In the genomic region with DNA sequence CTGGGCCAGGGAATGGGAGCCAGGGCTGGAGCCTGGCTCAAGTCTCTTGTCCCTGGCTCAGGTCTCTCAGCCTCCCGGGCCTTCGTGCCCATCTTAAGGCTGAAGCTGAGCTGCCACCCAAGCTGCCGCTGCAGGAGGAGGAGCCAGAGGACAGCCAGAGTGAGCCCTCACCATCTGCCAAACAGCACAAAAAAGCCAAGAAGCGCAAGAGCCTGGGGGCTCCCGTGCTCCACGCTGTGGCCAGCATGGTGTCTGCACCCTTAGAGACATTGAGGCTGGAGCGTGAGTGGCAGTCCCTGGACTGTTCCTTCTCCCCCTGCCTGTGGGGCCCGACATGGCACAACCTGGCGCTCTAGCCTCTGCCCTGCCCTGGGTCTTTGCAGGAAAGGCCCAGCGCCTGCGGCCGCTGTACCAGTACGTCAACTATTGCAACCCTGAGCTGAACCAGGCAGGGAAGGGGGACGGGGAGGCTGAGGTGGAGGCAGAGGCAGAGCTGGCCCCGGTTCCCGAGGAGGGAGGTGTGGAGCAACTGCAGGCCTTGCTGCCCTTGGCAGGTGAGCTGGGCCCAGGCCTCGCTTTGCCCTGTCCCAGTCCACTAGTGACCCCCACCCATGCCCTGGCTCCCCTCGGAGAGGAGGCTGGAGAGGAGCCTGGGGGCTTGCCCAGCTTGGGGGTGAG, we compare ENCODE assay signal across 8 cellular contexts. TPM values are rescaled to one million over a fixed set of nuclear protein-coding genes. Genes with fewer than 3 reads are reported as not detected.
DNase-seq lines count a peak whose midpoint lies in the region; ATAC-seq and TF ChIP-seq lines count a peak whose summit lies in the region.

No MANE protein-coding gene starts in this region.

- H3K4me1 ChIP-seq in HEK293 (ENCODE audit: control insufficient read depth, insufficient read depth, low read length), result no peaks in the 10 kb centered on the region
- H3K4me1 ChIP-seq in ascending aorta, result peaks cover 9 to 20% of the 10 kb centered on the region in 2 donors
- peaks cover 19 to 28% of the 10 kb centered on the region in 2 donors for H3K4me1 ChIP-seq in gastrocnemius medialis

- POLR2A ChIA-PET in GM10248 (lab: Yijun Ruan, JAX) (no interaction called here), HEK293 (lab: Yijun Ruan, JAX) (no interaction called here)

- TF ChIP-seq POLR2A in gastrocnemius medialis (IDR thresholded peaks at IDR 0.05), result no peak

- no peak overlapping the region for H3K4me3 ChIP-seq in HEK293 (ENCODE audit: low read depth, low read length)
- peak overlapping the region; percentile 88 to 97 for H3K4me3 ChIP-seq in ascending aorta
- peak overlapping the region; percentile 75 to 91 (median 86) for H3K4me3 ChIP-seq in gastrocnemius medialis

- no peaks in the 10 kb centered on the region for H3K9me3 ChIP-seq in HEK293 (ENCODE audit: control insufficient read depth, insufficient read depth, low read depth, low read length)
- no peaks in the 10 kb centered on the region for H3K9me3 ChIP-seq in ascending aorta
- H3K9me3 ChIP-seq in gastrocnemius medialis, result no peaks in the 10 kb centered on the region

- peaks cover 0 to 25% of the 10 kb centered on the region in 2 experiments; a peak in 1 of 3 replicates for H3K36me3 ChIP-seq in HEK293 (ENCODE audit: control insufficient read depth in 2 of 2, insufficient read depth in 1 of 2, low read length in 2 of 2)
- H3K36me3 ChIP-seq in ascending aorta, result no peaks in the 10 kb centered on the region
- peaks cover 0 to 3% of the 10 kb centered on the region in 2 donors for H3K36me3 ChIP-seq in gastrocnemius medialis

- no peak overlapping the region for H3K27ac ChIP-seq in HEK293 (ENCODE audit: extremely low read depth, low read depth, low read length)
- peak overlapping the region; percentile 91 for H3K27ac ChIP-seq in ascending aorta
- peak overlapping the region; percentile 86 to 92 (median 92) for H3K27ac ChIP-seq in gastrocnemius medialis

- H3K27me3 ChIP-seq in ascending aorta, result no peaks in the 10 kb centered on the region
- H3K27me3 ChIP-seq in gastrocnemius medialis, result no peaks in the 10 kb centered on the region

- TF ChIP-seq CTCF in GM10248 (IDR thresholded peaks at IDR 0.05; ENCODE audit: control extremely low read depth, extremely low read depth, low read depth, missing control alignments) (peak; percentile 86), HEK293 (tag by site-specific recombination; IDR thresholded peaks at IDR 0.05) (peak; percentile 96), ascending aorta (IDR thresholded peaks at IDR 0.05) (peak; percentile 90 to 92 (median 92)), gastrocnemius medialis (IDR thresholded peaks at IDR 0.05 in 4 of 5, conservative IDR thresholded peaks at IDR 0.05 in 1 of 5) (peak; percentile 87 to 91 (median 90))

- in situ Hi-C loops in gastrocnemius medialis (cut with MboI; ENCODE audit: low sequenced_read_pairs in 4 of 4), result loop anchor here in 2 of 4 donors (10.0 kb wide), 2 partner anchors 113 to 143 kb away; a partner anchor contains a TSS

- ATAC-seq in gastrocnemius medialis, result peak; percentile 75 to 87

- intact Hi-C loops in ascending aorta (cut with DNase I) (loop anchor here (1.0 to 10.0 kb wide), 4 partner anchors 9 to 423 kb away; a partner anchor contains a TSS), gastrocnemius medialis (cut with DNase I; ENCODE audit: low total_unique reads) (loop anchor here (1.0 kb wide), 1 partner anchor 147 kb away; no protein-coding TSS in a partner anchor)

- CTCF ChIA-PET in GM10248 (lab: Yijun Ruan, JAX) (interaction anchor here (0.6 to 18.5 kb wide), 41 partner anchors 9 to 549 kb away, joined by 3 to 357 read pairs (median 5); a partner anchor contains a TSS), HEK293 (lab: Yijun Ruan, JAX) (interaction anchor here (0.6 to 3.0 kb wide), 9 partner anchors 12 to 274 kb away, joined by 3 to 19 read pairs (median 4); a partner anchor contains a TSS)

- peak; percentile 92 for DNase-seq in GM10248 (ENCODE audit: extremely low spot score)
- DNase-seq in NCI-H1092 (lab: John Stamatoyannopoulos, UW), result peak; percentile 91
- peak; percentile 47 to 92 (median 66) for DNase-seq in T-helper 2 cell
- DNase-seq in ascending aorta (ENCODE audit: low spot score in 2 of 2), result peak; percentile 66 to 95
- peak; percentile 99 for DNase-seq in hepatic stellate cell (ENCODE audit: low spot score)
- peak; percentile 85 to 90 for DNase-seq in gastrocnemius medialis
- no peak for DNase-seq in NCI-H2081 treated with DMSO at 0.1 percent for 48 hours (lab: John Stamatoyannopoulos, UW)

TF ChIP-seq in HEK293, 187 proteins besides CTCF, POLR2A, EP300 and RAD21 (continues in another document):
- TF ChIP-seq, protein P1, sequence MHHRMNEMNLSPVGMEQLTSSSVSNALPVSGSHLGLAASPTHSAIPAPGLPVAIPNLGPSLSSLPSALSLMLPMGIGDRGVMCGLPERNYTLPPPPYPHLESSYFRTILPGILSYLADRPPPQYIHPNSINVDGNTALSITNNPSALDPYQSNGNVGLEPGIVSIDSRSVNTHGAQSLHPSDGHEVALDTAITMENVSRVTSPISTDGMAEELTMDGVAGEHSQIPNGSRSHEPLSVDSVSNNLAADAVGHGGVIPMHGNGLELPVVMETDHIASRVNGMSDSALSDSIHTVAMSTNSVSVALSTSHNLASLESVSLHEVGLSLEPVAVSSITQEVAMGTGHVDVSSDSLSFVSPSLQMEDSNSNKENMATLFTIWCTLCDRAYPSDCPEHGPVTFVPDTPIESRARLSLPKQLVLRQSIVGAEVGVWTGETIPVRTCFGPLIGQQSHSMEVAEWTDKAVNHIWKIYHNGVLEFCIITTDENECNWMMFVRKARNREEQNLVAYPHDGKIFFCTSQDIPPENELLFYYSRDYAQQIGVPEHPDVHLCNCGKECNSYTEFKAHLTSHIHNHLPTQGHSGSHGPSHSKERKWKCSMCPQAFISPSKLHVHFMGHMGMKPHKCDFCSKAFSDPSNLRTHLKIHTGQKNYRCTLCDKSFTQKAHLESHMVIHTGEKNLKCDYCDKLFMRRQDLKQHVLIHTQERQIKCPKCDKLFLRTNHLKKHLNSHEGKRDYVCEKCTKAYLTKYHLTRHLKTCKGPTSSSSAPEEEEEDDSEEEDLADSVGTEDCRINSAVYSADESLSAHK (tag by site-specific recombination; IDR thresholded peaks at IDR 0.05), result no peak
- TF ChIP-seq ZNF768 (tag by site-specific recombination; IDR thresholded peaks at IDR 0.05), result no peak
- TF ChIP-seq, protein P2, sequence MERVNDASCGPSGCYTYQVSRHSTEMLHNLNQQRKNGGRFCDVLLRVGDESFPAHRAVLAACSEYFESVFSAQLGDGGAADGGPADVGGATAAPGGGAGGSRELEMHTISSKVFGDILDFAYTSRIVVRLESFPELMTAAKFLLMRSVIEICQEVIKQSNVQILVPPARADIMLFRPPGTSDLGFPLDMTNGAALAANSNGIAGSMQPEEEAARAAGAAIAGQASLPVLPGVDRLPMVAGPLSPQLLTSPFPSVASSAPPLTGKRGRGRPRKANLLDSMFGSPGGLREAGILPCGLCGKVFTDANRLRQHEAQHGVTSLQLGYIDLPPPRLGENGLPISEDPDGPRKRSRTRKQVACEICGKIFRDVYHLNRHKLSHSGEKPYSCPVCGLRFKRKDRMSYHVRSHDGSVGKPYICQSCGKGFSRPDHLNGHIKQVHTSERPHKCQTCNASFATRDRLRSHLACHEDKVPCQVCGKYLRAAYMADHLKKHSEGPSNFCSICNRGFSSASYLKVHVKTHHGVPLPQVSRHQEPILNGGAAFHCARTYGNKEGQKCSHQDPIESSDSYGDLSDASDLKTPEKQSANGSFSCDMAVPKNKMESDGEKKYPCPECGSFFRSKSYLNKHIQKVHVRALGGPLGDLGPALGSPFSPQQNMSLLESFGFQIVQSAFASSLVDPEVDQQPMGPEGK (tag by site-specific recombination; IDR thresholded peaks at IDR 0.05), result 0 out of 2 replicates have a peak, but pooled peaks have one; percentile 14
- TF ChIP-seq, protein P3, sequence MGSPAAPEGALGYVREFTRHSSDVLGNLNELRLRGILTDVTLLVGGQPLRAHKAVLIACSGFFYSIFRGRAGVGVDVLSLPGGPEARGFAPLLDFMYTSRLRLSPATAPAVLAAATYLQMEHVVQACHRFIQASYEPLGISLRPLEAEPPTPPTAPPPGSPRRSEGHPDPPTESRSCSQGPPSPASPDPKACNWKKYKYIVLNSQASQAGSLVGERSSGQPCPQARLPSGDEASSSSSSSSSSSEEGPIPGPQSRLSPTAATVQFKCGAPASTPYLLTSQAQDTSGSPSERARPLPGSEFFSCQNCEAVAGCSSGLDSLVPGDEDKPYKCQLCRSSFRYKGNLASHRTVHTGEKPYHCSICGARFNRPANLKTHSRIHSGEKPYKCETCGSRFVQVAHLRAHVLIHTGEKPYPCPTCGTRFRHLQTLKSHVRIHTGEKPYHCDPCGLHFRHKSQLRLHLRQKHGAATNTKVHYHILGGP (tag by site-specific recombination; IDR thresholded peaks at IDR 0.05), result no peak
- no peak for TF ChIP-seq ZNF146 (tag by site-specific recombination; IDR thresholded peaks at IDR 0.05)
- no peak for TF ChIP-seq ZNF514 (tag by site-specific recombination; IDR thresholded peaks at IDR 0.05)
- peak; percentile 35; the same call in 1 of the 2 replicates for TF ChIP-seq ZBTB48 (tag by site-specific recombination; IDR thresholded peaks at IDR 0.05)
- no peak for TF ChIP-seq MYNN (tag by site-specific recombination; IDR thresholded peaks at IDR 0.05; ENCODE audit: borderline replicate concordance)
- TF ChIP-seq, protein P4, sequence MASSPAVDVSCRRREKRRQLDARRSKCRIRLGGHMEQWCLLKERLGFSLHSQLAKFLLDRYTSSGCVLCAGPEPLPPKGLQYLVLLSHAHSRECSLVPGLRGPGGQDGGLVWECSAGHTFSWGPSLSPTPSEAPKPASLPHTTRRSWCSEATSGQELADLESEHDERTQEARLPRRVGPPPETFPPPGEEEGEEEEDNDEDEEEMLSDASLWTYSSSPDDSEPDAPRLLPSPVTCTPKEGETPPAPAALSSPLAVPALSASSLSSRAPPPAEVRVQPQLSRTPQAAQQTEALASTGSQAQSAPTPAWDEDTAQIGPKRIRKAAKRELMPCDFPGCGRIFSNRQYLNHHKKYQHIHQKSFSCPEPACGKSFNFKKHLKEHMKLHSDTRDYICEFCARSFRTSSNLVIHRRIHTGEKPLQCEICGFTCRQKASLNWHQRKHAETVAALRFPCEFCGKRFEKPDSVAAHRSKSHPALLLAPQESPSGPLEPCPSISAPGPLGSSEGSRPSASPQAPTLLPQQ (tag by site-specific recombination; IDR thresholded peaks at IDR 0.05), result peak; percentile 98

RNA-seq across cellular contexts. Expression of a gene that starts 1.3 kb away (rescaled TPM):
- 1.6 TPM for total RNA-seq in ascending aorta
- 1 to 10 TPM; 5.1 to 8.5 (median 7.3) TPM for total RNA-seq in gastrocnemius medialis

RNA-seq across cellular contexts. Expression of a gene that starts 1.4 kb away (rescaled TPM):
- 42.5 TPM for total RNA-seq in ascending aorta
- 10 to 100 TPM in 3 of 4 donors, 1 to 10 TPM in 1; 8.1 to 14.2 (median 11.2) TPM for total RNA-seq in gastrocnemius medialis

RNA-seq across cellular contexts. Expression of a gene that starts 7.2 kb away (rescaled TPM):
- total RNA-seq in ascending aorta (8.4 TPM), gastrocnemius medialis (10 to 100 TPM in 3 of 4 donors, 1 to 10 TPM in 1; 2.7 to 17.3 (median 12.5) TPM)

RNA-seq across cellular contexts. Expression of a gene that starts 7.9 kb away (rescaled TPM):
- total RNA-seq in ascending aorta (14.5 TPM), gastrocnemius medialis (10 to 100 TPM in 3 of 4 donors, 1 to 10 TPM in 1; 9.9 to 12.8 (median 11.1) TPM)

RNA-seq across cellular contexts. Expression of a gene that starts 23.0 kb away (rescaled TPM):
- total RNA-seq in ascending aorta (1.9 TPM), gastrocnemius medialis (1 to 10 TPM in 1 of 4 donors, under 1 TPM in 1, not detected in 2; 0.10 to 1.1 TPM)
